27 cellular contexts compared by ENCODE assay signal in genomic region chr16:74680681-74681080, GRCh38. TPM values are rescaled to one million over a fixed set of nuclear protein-coding genes. Genes with fewer than 3 reads are reported as not detected.
"Had no signal": no experiment of that assay in that cellular context is flagged by ENCODE, and none has a peak within 500 bp of the region (broad histone marks: within the 10 kb centered on the region; RNA-seq: fewer than 3 reads in every experiment).

No MANE protein-coding gene starts in this region.

- H3K27ac Mint-ChIP-seq: mesothelial cell of epicardium; naive thymus-derived CD8-positive, alpha-beta T cell; nephron; progenitor cell of endocrine pancreas; stimulated activated naive B cell treated with anti-CD40 and anti-IgM and Interleukin-4, amounts not matched to agents 10 μg/mL and 1 μg/mL and 100 μg/mL, for 72 hours had no signal

- H3K79me2 ChIP-seq: parathyroid adenoma had no signal

- H3K9me3 ChIP-seq: left ventricle myocardium inferior, neutrophil, right atrium auricular region, right lobe of liver, stomach, testis, thyroid gland, transverse colon, upper lobe of left lung, vagina had no signal

- H3K27me3 Mint-ChIP-seq: naive thymus-derived CD8-positive, alpha-beta T cell; stimulated activated naive B cell treated with anti-CD40 and anti-IgM and Interleukin-4, amounts not matched to agents 10 μg/mL and 1 μg/mL and 100 μg/mL, for 72 hours had no signal

- H3K9ac ChIP-seq: parathyroid adenoma had no signal

- DNase-seq: islet precursor cell; left ventricle myocardium inferior; mesendoderm; naive thymus-derived CD8-positive, alpha-beta T cell; occipital lobe; right lobe of liver; stimulated activated CD4-positive, alpha-beta T cell treated with anti-CD3 and anti-CD28 coated beads, Interleukin-12 subunit alpha, Interleukin-12 subunit beta, amount 100 ng/mL, for 4 hours; stimulated activated CD4-positive, alpha-beta T cell treated with anti-CD3 and anti-CD28 coated beads, Interleukin-15, amount 100 ng/mL, for 24 hours; stimulated activated CD4-positive, alpha-beta T cell treated with anti-CD3 and anti-CD28 coated beads, Interleukin-2, amount 100 ng/mL, for 24 hours; stimulated activated CD4-positive, alpha-beta T cell treated with anti-CD3 and anti-CD28 coated beads, Interleukin-4, amount 100 ng/mL, for 1 hour; stimulated activated naive B cell treated with anti-CD40 and anti-IgM and Interleukin-4, amounts not matched to agents 10 μg/mL and 1 μg/mL and 100 μg/mL, for 72 hours; stimulated activated naive CD8-positive, alpha-beta T cell treated with anti-CD3 and anti-CD28 coated beads, Interleukin-15, Interleukin-2, amounts not matched to agents 100 U/mL and 50 U/mL, for 24 hours; stomach; testis; thyroid gland; transverse colon; upper lobe of left lung had no signal

- H3K27ac ChIP-seq: left ventricle myocardium inferior, neutrophil, parathyroid adenoma, right atrium auricular region, right lobe of liver, skin epidermis, stomach, testis, thyroid gland, transverse colon, upper lobe of left lung, vagina had no signal

- ATAC-seq: naive thymus-derived CD8-positive, alpha-beta T cell; right lobe of liver; stimulated activated naive B cell treated with anti-CD40 and anti-IgM and Interleukin-4, amounts not matched to agents 10 μg/mL and 1 μg/mL and 100 μg/mL, for 72 hours; stimulated activated naive CD8-positive, alpha-beta T cell treated with anti-CD3 and anti-CD28 coated beads, Interleukin-15, Interleukin-2, amounts not matched to agents 100 U/mL and 50 U/mL, for 24 hours had no signal

- H3K4me1 Mint-ChIP-seq: nephron had no signal

- H3K36me3 ChIP-seq: thyroid gland had no signal

- H2AFZ ChIP-seq: parathyroid adenoma had no signal

- H3K4me1 ChIP-seq: left ventricle myocardium inferior, parathyroid adenoma, right atrium auricular region, right lobe of liver, stomach, testis, thyroid gland, transverse colon, upper lobe of left lung, vagina had no signal

- H3K9me3 Mint-ChIP-seq: mesothelial cell of epicardium; naive thymus-derived CD8-positive, alpha-beta T cell; nephron; neural crest cell; stimulated activated naive B cell treated with anti-CD40 and anti-IgM and Interleukin-4, amounts not matched to agents 10 μg/mL and 1 μg/mL and 100 μg/mL, for 72 hours had no signal

- H3K36me3 Mint-ChIP-seq: mesothelial cell of epicardium had no signal

- H3K4me3 Mint-ChIP-seq: mesothelial cell of epicardium; naive thymus-derived CD8-positive, alpha-beta T cell; nephron; stimulated activated naive B cell treated with anti-CD40 and anti-IgM and Interleukin-4, amounts not matched to agents 10 μg/mL and 1 μg/mL and 100 μg/mL, for 72 hours had no signal

- H3K27me3 ChIP-seq: neutrophil, right atrium auricular region, right lobe of liver, stomach, testis, thyroid gland, transverse colon, upper lobe of left lung, vagina had no signal

- H3K4me3 ChIP-seq: left ventricle myocardium inferior, lung, right atrium auricular region, right lobe of liver, skin epidermis, stomach, testis, thyroid gland, transverse colon, upper lobe of left lung, vagina had no signal

RNA-seq across cellular contexts. Expression of gene MLKL, which starts 20.0 kb away (rescaled TPM):
- total RNA-seq: mesothelial cell of epicardium, neural crest cell had no signal
